9 cellular contexts compared by ENCODE assay signal in the genomic region with DNA sequence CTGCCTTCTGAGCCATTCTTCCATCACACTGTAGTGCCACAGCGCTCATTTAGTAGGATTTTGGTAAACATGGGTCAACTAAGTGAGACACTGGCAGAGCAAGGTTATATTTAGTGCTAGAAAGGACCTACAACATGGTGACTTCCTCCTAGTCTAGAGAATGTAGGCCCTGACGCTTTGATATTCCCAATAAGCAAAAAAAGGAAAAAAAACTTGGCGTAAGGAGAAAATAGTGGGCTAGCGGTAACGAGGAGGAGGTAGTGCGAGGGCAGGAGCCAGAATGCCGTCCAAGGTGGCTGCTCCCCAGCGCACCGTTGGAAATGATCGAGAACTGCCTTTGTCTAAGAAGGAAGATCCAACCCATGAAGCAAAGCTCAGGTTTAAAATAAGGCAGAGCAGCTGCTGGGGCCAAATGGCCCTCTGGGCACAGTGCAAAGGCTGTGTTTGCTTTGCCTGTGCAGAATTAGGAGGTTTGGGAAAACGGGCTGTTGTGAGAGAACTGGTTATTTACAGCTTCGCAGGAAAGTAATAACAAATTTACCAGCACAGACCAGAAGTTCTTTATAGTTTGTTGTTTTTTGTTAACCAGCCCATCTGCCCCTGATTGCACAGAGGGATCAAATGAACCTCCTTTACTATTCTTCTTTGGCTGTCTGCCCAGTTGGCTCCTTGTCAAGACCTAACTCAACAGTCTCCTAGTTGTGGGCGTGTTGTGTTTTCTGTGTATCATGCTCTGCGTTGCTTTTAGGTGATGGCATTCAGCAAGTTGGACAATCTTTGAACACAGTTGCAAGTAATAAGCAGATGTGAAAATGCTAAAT.
DNase-seq lines count a peak whose midpoint lies in the region; ATAC-seq lines count a peak whose summit lies in the region.
"Had no signal": no experiment of that assay in that cellular context is flagged by ENCODE, and none has a peak within 500 bp of the region (broad histone marks: within the 10 kb centered on the region; RNA-seq: fewer than 3 reads in every experiment).

No MANE protein-coding gene starts in this region.

- DNase-seq in COR-L47 (lab: John Stamatoyannopoulos, UW) (peak; percentile 97), NCI-H1694 treated with DMSO at 0.1 percent for 48 hours (lab: John Stamatoyannopoulos, UW) (peak; percentile 100), amniotic epithelial cell (ENCODE audit: low read depth) (peak; percentile 96), kidney glomerular epithelial cell (lab: John Stamatoyannopoulos, UW) (peak; percentile 74), cortex of kidney (lab: John Stamatoyannopoulos, UW) (no peak)
- DNase-seq: activated naive CD8-positive, alpha-beta T cell treated with anti-CD3 and anti-CD28 coated beads, Interleukin-2, amount 10 ng/mL, durations not matched to agents 7 days and 5 days had no signal

- ATAC-seq in GM21619 (IDR thresholded peaks at IDR 0.05; ENCODE audit: unreplicated experiment) (no peak), HG03139 (IDR thresholded peaks at IDR 0.05; ENCODE audit: unreplicated experiment) (no peak), HG03095 (IDR thresholded peaks at IDR 0.05; ENCODE audit: unreplicated experiment) (no peak)
